In genomic region chr1:10835423-10836421, GRCh38 we compare ENCODE assay signal across 8 cellular contexts. TPM values are rescaled to one million over a fixed set of nuclear protein-coding genes. Genes with fewer than 3 reads are reported as not detected.
DNase-seq lines count a peak whose midpoint lies in the region; ATAC-seq and TF ChIP-seq lines count a peak whose summit lies in the region.

No MANE protein-coding gene starts in this region.

- H3K27me3 Mint-ChIP-seq in activated CD8-positive, alpha-beta memory T cell treated with anti-CD3 and anti-CD28 coated beads, Interleukin-2, amount 10 ng/mL, durations not matched to agents 7 days and 5 days: peaks cover 33% of the 10 kb centered on the region
- H3K27me3 Mint-ChIP-seq in HFFc6 (ENCODE audit: insufficient read depth): peaks cover 50% of the 10 kb centered on the region

- H3K4me3 Mint-ChIP-seq in activated CD8-positive, alpha-beta memory T cell treated with anti-CD3 and anti-CD28 coated beads, Interleukin-2, amount 10 ng/mL, durations not matched to agents 7 days and 5 days: no peak overlapping the region
- H3K4me3 Mint-ChIP-seq in HFFc6: no peak overlapping the region

- no peaks in the 10 kb centered on the region for H3K9me3 ChIP-seq in WERI-Rb-1 (ENCODE audit: severe bottlenecking)

- TF ChIP-seq CTCF in WERI-Rb-1 (IDR thresholded peaks at IDR 0.05; ENCODE audit: low read depth, low read length): peak; percentile 20; the same call in 1 of the 2 replicates
- TF ChIP-seq CTCF in HFFc6 (IDR thresholded peaks at IDR 0.05): no peak

- peak; percentile 50 for DNase-seq in DMS79 (lab: John Stamatoyannopoulos, UW)
- DNase-seq in NCI-H1436 (lab: John Stamatoyannopoulos, UW): peak; percentile 90
- peak; percentile 93 for DNase-seq in WERI-Rb-1
- peak; percentile 26 for DNase-seq in kidney glomerular epithelial cell (lab: John Stamatoyannopoulos, UW)
- no peak for DNase-seq in medulla oblongata (ENCODE audit: extremely low spot score)
- DNase-seq in activated CD8-positive, alpha-beta memory T cell treated with anti-CD3 and anti-CD28 coated beads, Interleukin-2, amount 10 ng/mL, durations not matched to agents 7 days and 5 days: no peak
- no peak for DNase-seq in cortex of kidney (lab: John Stamatoyannopoulos, UW)
- DNase-seq in HFFc6: no peak

- no peaks in the 10 kb centered on the region for H3K36me3 ChIP-seq in WERI-Rb-1

- CTCF ChIA-PET in activated CD8-positive, alpha-beta memory T cell treated with anti-CD3 and anti-CD28 coated beads, Interleukin-2, amount 10 ng/mL, durations not matched to agents 7 days and 5 days (lab: Charles Lee): no interaction called here

- H3K27ac ChIP-seq in WERI-Rb-1: peak overlapping the region; percentile 79

- H3K4me1 Mint-ChIP-seq in activated CD8-positive, alpha-beta memory T cell treated with anti-CD3 and anti-CD28 coated beads, Interleukin-2, amount 10 ng/mL, durations not matched to agents 7 days and 5 days: no peaks in the 10 kb centered on the region
- peaks cover 11% of the 10 kb centered on the region for H3K4me1 Mint-ChIP-seq in HFFc6 (ENCODE audit: low read depth)

- peak overlapping the region; percentile 17; the same call in 1 of the 2 replicates for H3K4me3 ChIP-seq in WERI-Rb-1 (ENCODE audit: low read depth, low read length)

- H3K27ac Mint-ChIP-seq in activated CD8-positive, alpha-beta memory T cell treated with anti-CD3 and anti-CD28 coated beads, Interleukin-2, amount 10 ng/mL, durations not matched to agents 7 days and 5 days: no peak overlapping the region
- H3K27ac Mint-ChIP-seq in HFFc6: no peak overlapping the region

- H3K36me3 Mint-ChIP-seq in activated CD8-positive, alpha-beta memory T cell treated with anti-CD3 and anti-CD28 coated beads, Interleukin-2, amount 10 ng/mL, durations not matched to agents 7 days and 5 days: no peaks in the 10 kb centered on the region
- no peaks in the 10 kb centered on the region; the same call in 1 of the 2 replicates for H3K36me3 Mint-ChIP-seq in HFFc6 (ENCODE audit: low read depth)

- H3K27me3 ChIP-seq in WERI-Rb-1 (ENCODE audit: insufficient read depth, low read depth, severe bottlenecking): no peaks in the 10 kb centered on the region

- H3K9me3 Mint-ChIP-seq in activated CD8-positive, alpha-beta memory T cell treated with anti-CD3 and anti-CD28 coated beads, Interleukin-2, amount 10 ng/mL, durations not matched to agents 7 days and 5 days (ENCODE audit: low read depth): no peaks in the 10 kb centered on the region
- H3K9me3 Mint-ChIP-seq in HFFc6: no peaks in the 10 kb centered on the region

- no peak for ATAC-seq in activated CD8-positive, alpha-beta memory T cell treated with anti-CD3 and anti-CD28 coated beads, Interleukin-2, amount 10 ng/mL, durations not matched to agents 7 days and 5 days

RNA-seq across cellular contexts. Expression of gene CASZ1, which starts 39.3 kb away (rescaled TPM):
- 10 to 100 TPM in 1 of 2 experiments, 1 to 10 TPM in 1; 8.8 to 16.3 TPM for total RNA-seq in activated CD8-positive, alpha-beta memory T cell treated with anti-CD3 and anti-CD28 coated beads, Interleukin-2, amount 10 ng/mL, durations not matched to agents 7 days and 5 days
- total RNA-seq in HFFc6 (2021; fragmentation: NEBNext Ultra II Directional; extraction: Animal tissue kit (Norgen Biotek cat#: 25700)): under 1 TPM; 0.14 to 0.67 (median 0.43) TPM

Comparison
In these comparisons a context has a peak if more than half of its experiments do, and no peak if none do; other contexts are left out.
1. DNase-seq: peak in DMS79 (single experiment), NCI-H1436 (single experiment), WERI-Rb-1 (single experiment) and kidney glomerular epithelial cell (single experiment); none in medulla oblongata (single experiment), activated CD8-positive, alpha-beta memory T cell treated with anti-CD3 and anti-CD28 coated beads, Interleukin-2, amount 10 ng/mL, durations not matched to agents 7 days and 5 days (single experiment), cortex of kidney (single experiment) and HFFc6 (single experiment).
2. RNA of gene CASZ1, which starts 39.3 kb away (total RNA-seq): 8.8 to 16.3 TPM in activated CD8-positive, alpha-beta memory T cell treated with anti-CD3 and anti-CD28 coated beads, Interleukin-2, amount 10 ng/mL, durations not matched to agents 7 days and 5 days; 0.14 to 0.67 TPM in HFFc6; every median in the first group is over 4 times any median in the second.